In genomic region chr11:123060265-123061000, GRCh38 we compare ENCODE assay signal across 8 cellular contexts. TPM values are rescaled to one million over a fixed set of nuclear protein-coding genes. Genes with fewer than 3 reads are reported as not detected.
DNase-seq lines count a peak whose midpoint lies in the region; ATAC-seq, FAIRE-seq and TF ChIP-seq lines count a peak whose summit lies in the region.

No MANE protein-coding gene starts in this region.

- no peak for TF ChIP-seq EP300 in K562 (IDR thresholded peaks at IDR 0.05; ENCODE audit: low read length)

- BruUV-seq in K562 (replicated peaks; lab: Mats Ljungman, UMichigan) = no TSS peak

- peak overlapping the region; percentile 25 to 100 (median 100); a peak in 21 of 22 replicates for H3K27ac ChIP-seq in BLaER1 treated with 17β-estradiol and CSF1 and Interleukin-3, amounts not matched to agents 10 nM and 100 nM
- peak overlapping the region; percentile 100 for H3K27ac ChIP-seq in HUES64 (ENCODE audit: low read depth, low read length)
- H3K27ac ChIP-seq in K562 (ENCODE audit: extremely low read depth, low read depth, low read length) = peak overlapping the region; percentile 100; the same call in 2 of the 3 replicates
- H3K27ac ChIP-seq in upper lobe of right lung = no peak overlapping the region

- peak overlapping the region; percentile 83 to 98 (median 92) for H3K4me3 ChIP-seq in BLaER1 treated with 17β-estradiol and CSF1 and Interleukin-3, amounts not matched to agents 10 nM and 100 nM
- peak overlapping the region; percentile 92 for H3K4me3 ChIP-seq in HUES64 (ENCODE audit: low read length)
- H3K4me3 ChIP-seq in K562 = peak overlapping the region; percentile 89
- H3K4me3 ChIP-seq in upper lobe of right lung = peak overlapping the region; percentile 94

- ATAC-seq in K562 (no peak), upper lobe of right lung (no peak), GM19467 (IDR thresholded peaks at IDR 0.05; ENCODE audit: unreplicated experiment) (no peak)

- TF ChIP-seq CTCF in K562 (IDR thresholded peaks at IDR 0.05 in 2 of 3, conservative IDR thresholded peaks at IDR 0.05 in 1 of 3; ENCODE audit: insufficient read depth in 2 of 3, low read depth in 1 of 3, low read length in 3 of 3) (no peak), upper lobe of right lung (IDR thresholded peaks at IDR 0.05) (no peak)

- no peak overlapping the region for H2AFZ ChIP-seq in K562 (ENCODE audit: low read depth, low read length)

- no peak; the same call in 1 of the 2 replicates for TF ChIP-seq POLR2A in K562 (conservative IDR thresholded peaks at IDR 0.05)

- intact Hi-C loops in K562 (cut with micrococcal nuclease) (no loop called here), upper lobe of right lung (cut with DNase I) (no loop called here)

- peak overlapping the region; percentile 80 to 97 (median 90) for H3K4me2 ChIP-seq in BLaER1 treated with 17β-estradiol and CSF1 and Interleukin-3, amounts not matched to agents 10 nM and 100 nM
- H3K4me2 ChIP-seq in K562 (ENCODE audit: insufficient read depth, low read length) = peak overlapping the region; percentile 88

- H3K4me1 ChIP-seq in BLaER1 treated with 17β-estradiol and CSF1 and Interleukin-3, amounts not matched to agents 10 nM and 100 nM = peaks cover 49 to 63% (median 54%) of the 10 kb centered on the region in 10 experiments
- H3K4me1 ChIP-seq in HUES64 (ENCODE audit: insufficient read depth, low read length) = peaks cover 9% of the 10 kb centered on the region
- peaks cover 3 to 17% of the 10 kb centered on the region in 2 experiments; a peak in 3 of 5 replicates for H3K4me1 ChIP-seq in K562 (replicated peaks in 1 of 2; ENCODE audit: control insufficient read depth in 2 of 2, insufficient read depth in 2 of 2, low read length in 2 of 2)
- peaks cover 48% of the 10 kb centered on the region for H3K4me1 ChIP-seq in upper lobe of right lung

- peak in 1 of 4 experiments; percentile 17 for DNase-seq in K562 (ENCODE audit: extremely low read depth in 1 of 4, low spot score in 3 of 4)
- peak; percentile 27 to 31 for DNase-seq in lung microvascular endothelial cell (ENCODE audit: low read depth in 2 of 2)
- no peak for DNase-seq in upper lobe of right lung
- no peak for DNase-seq in NCI-H1417 treated with DMSO at 0.1 percent for 48 hours (lab: John Stamatoyannopoulos, UW)
- DNase-seq in Kasumi-1 (lab: John Stamatoyannopoulos, UW) = no peak

- CTCF ChIA-PET in K562 (lab: Yijun Ruan, JAX; ENCODE audit: low intra/inter-chr PET ratio) = no interaction called here

- peaks cover 0 to 16% (median 3%) of the 10 kb centered on the region in 11 experiments; a peak in 7 of 22 replicates for H3K9me3 ChIP-seq in BLaER1 treated with 17β-estradiol and CSF1 and Interleukin-3, amounts not matched to agents 10 nM and 100 nM (replicated peaks in 1 of 11)
- H3K9me3 ChIP-seq in HUES64 (ENCODE audit: insufficient read depth, low read depth, low read length) (no peaks in the 10 kb centered on the region), K562 (replicated peaks; ENCODE audit: control insufficient read depth, insufficient read depth, low read depth, low read length) (no peaks in the 10 kb centered on the region), upper lobe of right lung (no peaks in the 10 kb centered on the region)

- 10% methylated on average over 8 of the region's 8 CpGs for WGBS in HUES64
- WGBS in K562 (ENCODE audit: insufficient coverage, low coverage, missing lambda C conversion rate) = 0% methylated on average over 6 of the region's 8 CpGs

- H3K9me1 ChIP-seq in K562 (ENCODE audit: control insufficient read depth, insufficient read depth, low read length) = peaks cover 6% of the 10 kb centered on the region

- no peak for TF ChIP-seq RAD21 in K562 (CRISPR knock-in tag; conservative IDR thresholded peaks at IDR 0.05 in 1 of 2, IDR thresholded peaks at IDR 0.05 in 1 of 2)

- H4K20me1 ChIP-seq in BLaER1 treated with 17β-estradiol and CSF1 and Interleukin-3, amounts not matched to agents 10 nM and 100 nM = peaks cover 64 to 66% (median 65%) of the 10 kb centered on the region in 11 experiments
- peaks cover 57% of the 10 kb centered on the region for H4K20me1 ChIP-seq in K562 (replicated peaks; ENCODE audit: control insufficient read depth, insufficient read depth, low read length)

- no peaks in the 10 kb centered on the region for H3K27me3 ChIP-seq in BLaER1 treated with 17β-estradiol and CSF1 and Interleukin-3, amounts not matched to agents 10 nM and 100 nM
- H3K27me3 ChIP-seq in HUES64 (ENCODE audit: insufficient read depth, low read length) (no peaks in the 10 kb centered on the region), K562 (ENCODE audit: control insufficient read depth in 2 of 2, insufficient read depth in 2 of 2, low read length in 2 of 2) (no peaks in the 10 kb centered on the region), upper lobe of right lung (no peaks in the 10 kb centered on the region)

- H3K9ac ChIP-seq in BLaER1 treated with 17β-estradiol and CSF1 and Interleukin-3, amounts not matched to agents 10 nM and 100 nM = peak overlapping the region; percentile 98 to 100 (median 100)
- H3K9ac ChIP-seq in HUES64 (ENCODE audit: low read depth, low read length) (peak overlapping the region; percentile 100), K562 (ENCODE audit: insufficient read depth in 1 of 2, low read depth in 2 of 2, low read length in 2 of 2) (peak overlapping the region; percentile 91)

- in situ Hi-C loops in K562 (cut with MboI) = no loop called here

- POLR2A ChIA-PET in K562 (lab: Yijun Ruan, JAX) = interaction anchor here (0.7 to 2.7 kb wide), 6 partner anchors 8 to 43 kb away, joined by 3 to 20 read pairs (median 6); no protein-coding TSS in a partner anchor

- peaks cover 59 to 64% (median 63%) of the 10 kb centered on the region in 11 experiments for H3K36me3 ChIP-seq in BLaER1 treated with 17β-estradiol and CSF1 and Interleukin-3, amounts not matched to agents 10 nM and 100 nM
- H3K36me3 ChIP-seq in HUES64 (ENCODE audit: insufficient read depth, low read length) (peaks cover 59% of the 10 kb centered on the region), K562 (ENCODE audit: control insufficient read depth, insufficient read depth, low read length) (peaks cover 65% of the 10 kb centered on the region), upper lobe of right lung (peaks cover 60% of the 10 kb centered on the region)

- no peak for FAIRE-seq in K562 (lab: Jason Lieb, UNC)

- H3K79me2 ChIP-seq in K562 (ENCODE audit: control insufficient read depth, insufficient read depth, low read length) = peaks cover 78% of the 10 kb centered on the region

TF ChIP-seq in K562, 482 proteins besides CTCF, POLR2A, EP300 and RAD21:
- TF ChIP-seq MAX (CRISPR knock-in tag; IDR thresholded peaks at IDR 0.05) (no peak), GABPB1 (CRISPR knock-in tag; IDR thresholded peaks at IDR 0.05) (no peak), CHCHD3 (CRISPR knock-in tag; IDR thresholded peaks at IDR 0.05) (no peak), SNIP1 (IDR thresholded peaks at IDR 0.05; ENCODE audit: low read depth) (no peak), ZNF695 (CRISPR knock-in tag; IDR thresholded peaks at IDR 0.05) (no peak), ARID2 (IDR thresholded peaks at IDR 0.05) (no peak), MXI1 (IDR thresholded peaks at IDR 0.05; ENCODE audit: low read depth, low read length) (0 out of 2 replicates have a peak, but pooled peaks have one; percentile 32), NR0B1 (IDR thresholded peaks at IDR 0.05; ENCODE audit: partially characterized antibody) (no peak), SIN3A (IDR thresholded peaks at IDR 0.05; ENCODE audit: borderline replicate concordance in 2 of 2, control insufficient read depth in 1 of 2, low read depth in 2 of 2, low read length in 2 of 2) (peak in 1 of 2 experiments; percentile 9; a peak in 1 of 4 replicates)

RNA-seq across cellular contexts. Expression of gene HSPA8, which starts 1.5 kb away (rescaled TPM):
- 2,137 TPM for polyA plus RNA-seq in HUES64 (2013, experiment 1 of 2)
- polyA plus RNA-seq in HUES64 (2013, experiment 2 of 2) = 1,461 TPM
- total RNA-seq in K562 (2011; cell fraction: chromatin; rRNA removed; ENCODE audit: low replicate concordance) = 922 and 1,034 TPM in 2 replicates
- total RNA-seq in K562 (2011; cell fraction: nucleolus; rRNA removed) = 638 and 697 TPM in 2 replicates
- 726 and 788 TPM in 2 replicates for total RNA-seq in K562 (2011; cell fraction: nucleoplasm; rRNA removed)
- total RNA-seq in K562 (2014; rRNA removed) = 1,997 and 2,012 TPM in 2 replicates
- total RNA-seq in K562 (2014; rRNA removed; fragmentation: Illumina TruSeq; extraction: Trizol) = 3,028 and 3,355 TPM in 2 replicates
- 3,824 and 3,966 TPM in 2 replicates for total RNA-seq in K562 (2015; rRNA removed; fragmentation: Illumina TruSeq; extraction: Trizol)
- 1,725 and 2,194 TPM in 2 replicates for total RNA-seq in K562 (2021)
- 2,026 and 3,646 TPM in 2 replicates for polyA plus RNA-seq in K562 (2011; rRNA removed)
- 1,629 and 2,064 TPM in 2 replicates for polyA plus RNA-seq in K562 (2011; cell fraction: cytosol; rRNA removed)
- 1,239 and 1,514 TPM in 2 replicates for polyA plus RNA-seq in K562 (2011; cell fraction: nucleus; rRNA removed)
- 1,190 and 3,517 TPM in 2 replicates for polyA plus RNA-seq in K562 (2012)
- 2,832 and 3,374 TPM in 2 replicates for polyA plus RNA-seq in K562 (2014; fragmentation: Illumina TruSeq; extraction: Trizol)
- 1,000 to 10,000 TPM; 1,250 to 2,773 TPM for polyA plus RNA-seq in K562 (2014; fragmentation: Nextera tagmentation; extraction: Ambion mirVana)
- 1,654 and 2,779 TPM in 2 replicates for polyA plus RNA-seq in K562 (2014; rRNA removed)
- 4,618 and 6,754 TPM in 2 replicates for polyA minus RNA-seq in K562 (2011; rRNA and poly(A)+ RNA removed)
- 801 and 1,496 TPM in 2 replicates for polyA minus RNA-seq in K562 (2011; cell fraction: cytosol; rRNA and poly(A)+ RNA removed)
- 597 and 894 TPM in 2 replicates for polyA minus RNA-seq in K562 (2011; cell fraction: nucleus; rRNA and poly(A)+ RNA removed)
- total RNA-seq in lung microvascular endothelial cell = 1,264 and 1,937 TPM in 2 replicates
- 840 TPM for total RNA-seq in upper lobe of right lung

Comparison
In these comparisons a context has a peak if more than half of its experiments do, and no peak if none do; other contexts are left out.
1. DNase-seq: peak in lung microvascular endothelial cell (2 of 2); none in upper lobe of right lung (single experiment), NCI-H1417 treated with DMSO at 0.1 percent for 48 hours (single experiment) and Kasumi-1 (0 of 2).
2. Peak in every context shown above with its lines, with median percentiles within 50 percentile points of each other: H3K4me3 ChIP-seq and H3K9ac ChIP-seq.